Comparison of ENCODE assay signal across 24 cellular contexts in the genomic region with DNA sequence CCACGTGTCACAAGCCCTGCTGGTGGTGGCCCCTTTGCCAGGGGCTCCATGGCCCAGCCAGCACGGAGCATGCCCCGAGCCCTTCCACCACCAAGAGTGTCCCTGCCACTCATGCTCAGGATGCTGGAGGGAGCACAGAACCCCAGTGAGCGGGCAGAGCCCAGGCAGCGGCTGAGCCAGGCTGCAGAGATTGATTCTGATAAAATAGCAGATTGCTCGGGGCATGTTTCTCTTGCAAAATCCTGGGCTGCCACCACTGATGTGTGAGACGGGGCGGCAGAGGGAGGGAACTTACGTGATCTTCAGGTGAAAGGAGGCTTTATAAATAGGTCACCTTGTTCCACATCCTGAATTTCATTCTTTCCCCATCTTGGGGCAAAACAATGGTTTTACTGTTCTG. TPM values are rescaled to one million over a fixed set of nuclear protein-coding genes. Genes with fewer than 3 reads are reported as not detected.
DNase-seq lines count a peak whose midpoint lies in the region; ATAC-seq and TF ChIP-seq lines count a peak whose summit lies in the region.
"Had no signal": no experiment of that assay in that cellular context is flagged by ENCODE, and none has a peak within 500 bp of the region (broad histone marks: within the 10 kb centered on the region; RNA-seq: fewer than 3 reads in every experiment).

No MANE protein-coding gene starts in this region.

- peaks cover 62% of the 10 kb centered on the region for H3K4me1 ChIP-seq in BLaER1
- H3K4me1 ChIP-seq in esophagus squamous epithelium, result peaks cover 43 to 89% (median 61%) of the 10 kb centered on the region in 3 donors
- H3K4me1 ChIP-seq in right atrium auricular region, result peaks cover 0 to 33% of the 10 kb centered on the region in 2 donors

- H3K4me3 ChIP-seq in BLaER1, result no peak overlapping the region
- no peak overlapping the region for H3K4me3 ChIP-seq in esophagus squamous epithelium
- no peak overlapping the region for H3K4me3 ChIP-seq in right atrium auricular region
- H3K4me3 ChIP-seq: HAP-1, lung, ovary, sigmoid colon had no signal

- no peak overlapping the region for H3K27ac ChIP-seq in BLaER1
- H3K27ac ChIP-seq in esophagus squamous epithelium, result peak overlapping the region in 3 of 4 donors; percentile 12 to 56 (median 26)
- H3K27ac ChIP-seq in right atrium auricular region, result no peak overlapping the region
- H3K27ac ChIP-seq: epithelial cell of prostate, ovary had no signal

- H3K27me3 Mint-ChIP-seq in progenitor cell of endocrine pancreas, result no peaks in the 10 kb centered on the region

- intact Hi-C loops in esophagus squamous epithelium (cut with DNase I), result no loop called here

- no peak for ATAC-seq in GM18870 (IDR thresholded peaks at IDR 0.05; ENCODE audit: unreplicated experiment)
- ATAC-seq: stimulated activated effector memory CD8-positive, alpha-beta T cell treated with anti-CD3 and anti-CD28 coated beads, Interleukin-12 subunit alpha, Interleukin-12 subunit beta, amount 100 ng/mL, for 72 hours had no signal

- H3K9me3 Mint-ChIP-seq in progenitor cell of endocrine pancreas (ENCODE audit: low read depth), result peaks cover 4% of the 10 kb centered on the region

- H3K27me3 ChIP-seq in BLaER1 (no peaks in the 10 kb centered on the region), esophagus squamous epithelium (no peaks in the 10 kb centered on the region), right atrium auricular region (no peaks in the 10 kb centered on the region)
- H3K27me3 ChIP-seq: ovary, sigmoid colon had no signal

- H3K27ac Mint-ChIP-seq in progenitor cell of endocrine pancreas, result peak overlapping the region; percentile 31
- H3K27ac Mint-ChIP-seq: IgD-negative memory B cell; stimulated activated effector memory CD8-positive, alpha-beta T cell treated with anti-CD3 and anti-CD28 coated beads, Interleukin-12 subunit alpha, Interleukin-12 subunit beta, amount 100 ng/mL, for 72 hours had no signal

- DNase-seq in SK-MEL-5 (ENCODE audit: low read depth, low spot score) (peak; percentile 25), esophagus squamous epithelium (lab: John Stamatoyannopoulos, UW) (no peak), progenitor cell of endocrine pancreas (ENCODE audit: low spot score, unreplicated experiment) (no peak), SHP77 treated with DMSO at 0.1 percent for 48 hours (lab: John Stamatoyannopoulos, UW) (no peak), right atrium auricular region (ENCODE audit: low spot score) (no peak), GDM1 (lab: John Stamatoyannopoulos, UW) (no peak)
- DNase-seq: activated CD4-positive, alpha-beta T cell treated with anti-CD3 and anti-CD28 coated beads for 48 hours; activated gamma-delta T cell; activated T-cell treated with anti-CD3 and anti-CD28 coated beads, Interleukin-2, amount 50 U/mL, for 1 hour; NCI-H1092; NCI-H187; NCI-H226; ovary; sigmoid colon; stimulated activated CD4-positive, alpha-beta T cell treated with anti-CD3 and anti-CD28 coated beads, Interleukin-4, amount 100 ng/mL, for 24 hours; T-helper 2 cell had no signal

- H3K36me3 ChIP-seq in BLaER1 (no peaks in the 10 kb centered on the region), esophagus squamous epithelium (peaks cover 0 to 12% (median 0%) of the 10 kb centered on the region in 3 donors), right atrium auricular region (no peaks in the 10 kb centered on the region)
- H3K36me3 ChIP-seq: HAP-1, ovary had no signal

- H3K36me3 Mint-ChIP-seq in progenitor cell of endocrine pancreas (ENCODE audit: insufficient read depth), result peaks cover 5% of the 10 kb centered on the region
- H3K36me3 Mint-ChIP-seq: stimulated activated effector memory CD8-positive, alpha-beta T cell treated with anti-CD3 and anti-CD28 coated beads, Interleukin-12 subunit alpha, Interleukin-12 subunit beta, amount 100 ng/mL, for 72 hours had no signal

- H3K9me3 ChIP-seq in BLaER1 (peaks cover 6% of the 10 kb centered on the region), esophagus squamous epithelium (no peaks in the 10 kb centered on the region), right atrium auricular region (peaks cover 0 to 5% of the 10 kb centered on the region in 2 donors)
- H3K9me3 ChIP-seq: HAP-1, ovary, sigmoid colon had no signal

- peaks cover 55% of the 10 kb centered on the region for H4K20me1 ChIP-seq in BLaER1

- WGBS in esophagus squamous epithelium, 2 donors, result 30 to 51% methylated on average over 4 to 8 of the region's 9 CpGs

- no peak overlapping the region for H3K4me3 Mint-ChIP-seq in progenitor cell of endocrine pancreas (ENCODE audit: low read depth)
- H3K4me3 Mint-ChIP-seq: nephron; stimulated activated effector memory CD8-positive, alpha-beta T cell treated with anti-CD3 and anti-CD28 coated beads, Interleukin-12 subunit alpha, Interleukin-12 subunit beta, amount 100 ng/mL, for 72 hours had no signal

- no peak for TF ChIP-seq POLR2A in esophagus squamous epithelium (IDR thresholded peaks at IDR 0.05)

- H3K4me1 Mint-ChIP-seq in progenitor cell of endocrine pancreas (ENCODE audit: low read depth), result peaks cover 18% of the 10 kb centered on the region

- no peak overlapping the region for H3K9ac ChIP-seq in BLaER1

- TF ChIP-seq CTCF in esophagus squamous epithelium (IDR thresholded peaks at IDR 0.05), result no peak
- no peak for TF ChIP-seq CTCF in progenitor cell of endocrine pancreas (IDR thresholded peaks at IDR 0.05; ENCODE audit: unreplicated experiment)
- no peak for TF ChIP-seq CTCF in right atrium auricular region (IDR thresholded peaks at IDR 0.05)

- peak overlapping the region; percentile 87; the same call in 1 of the 2 replicates for H3K4me2 ChIP-seq in BLaER1

- in situ Hi-C loops in SK-MEL-5 (cut with HindIII; ENCODE audit: low pct_unique_long_range_greater_than_20kb, low sequenced_read_pairs), result no loop called here

RNA-seq across cellular contexts. Expression of gene SPSB1, which starts 53.2 kb away (rescaled TPM):
- 33.4 and 36.1 TPM in 2 replicates for total RNA-seq in SK-MEL-5 (2014; rRNA removed; shearing (Covaris generic))
- polyA plus RNA-seq in SK-MEL-5 (2015; cell fraction: cytosol; rRNA removed), result 61.1 and 78.2 TPM in 2 replicates
- polyA plus RNA-seq in SK-MEL-5 (2015; cell fraction: nucleus; rRNA removed), result 17.4 and 18.0 TPM in 2 replicates
- total RNA-seq in esophagus squamous epithelium (10 to 100 TPM; 15.2 to 35.5 (median 25.2) TPM), progenitor cell of endocrine pancreas (5.5 and 6.6 TPM in 2 replicates), right atrium auricular region (10 to 100 TPM; 20.1 to 20.8 TPM)

Comparison
In these comparisons a context has a peak if more than half of its experiments do, and no peak if none do; other contexts are left out.
1. H3K27ac ChIP-seq: peak in esophagus squamous epithelium (3 of 4); none in BLaER1 (single experiment) and right atrium auricular region (0 of 2).